ENCODE assay signal across 17 cellular contexts in genomic region chr2:106097370-106098000, GRCh38.
DNase-seq lines count a peak whose midpoint lies in the region; ATAC-seq, FAIRE-seq and TF ChIP-seq lines count a peak whose summit lies in the region.
"Had no signal": no experiment of that assay in that cellular context is flagged by ENCODE, and none has a peak within 500 bp of the region (broad histone marks: within the 10 kb centered on the region; RNA-seq: fewer than 3 reads in every experiment).

No MANE protein-coding gene starts in this region.

- no peak for ATAC-seq in activated naive CD4-positive, alpha-beta T cell treated with anti-CD3 and anti-CD28 coated beads, Interleukin-2, amount 50 U/mL, for 72 hours
- no peak for ATAC-seq in central memory CD8-positive, alpha-beta T cell (replicated peaks; ENCODE audit: extremely low read depth, poor library complexity, severe bottlenecking)

- H3K27me3 Mint-ChIP-seq in activated naive CD4-positive, alpha-beta T cell treated with anti-CD3 and anti-CD28 coated beads for 36 hours (ENCODE audit: low read depth), result no peaks in the 10 kb centered on the region
- no peaks in the 10 kb centered on the region for H3K27me3 Mint-ChIP-seq in central memory CD8-positive, alpha-beta T cell
- H3K27me3 Mint-ChIP-seq in osteocyte (ENCODE audit: unreplicated experiment), result no peaks in the 10 kb centered on the region

- peak; percentile 28 for DNase-seq in activated naive CD4-positive, alpha-beta T cell treated with anti-CD3 and anti-CD28 coated beads for 36 hours
- DNase-seq in activated naive CD4-positive, alpha-beta T cell treated with anti-CD3 and anti-CD28 coated beads, Interleukin-2, amount 50 U/mL, for 72 hours (ENCODE audit: low spot score in 2 of 2), result no peak
- peak; percentile 42 for DNase-seq in ELF-1 (ENCODE audit: low read depth, low spot score)
- DNase-seq in central memory CD8-positive, alpha-beta T cell (ENCODE audit: low spot score in 2 of 2), result no peak
- peak; percentile 76 for DNase-seq in osteocyte (ENCODE audit: extremely low spot score, unreplicated experiment)
- no peak for DNase-seq in suprapubic skin (ENCODE audit: low spot score in 2 of 2)
- no peak for DNase-seq in NCI-H128 (lab: John Stamatoyannopoulos, UW; ENCODE audit: unreplicated experiment)
- DNase-seq in urothelium cell line (ENCODE audit: low spot score), result no peak
- DNase-seq: activated CD4-positive, CD25-positive, alpha-beta regulatory T cell; activated CD8-positive, alpha-beta memory T cell treated with anti-CD3 and anti-CD28 coated beads, Interleukin-2, amount 50 U/mL, for 48 hours; COR-L47; glutamatergic neuron; PC-9; spleen had no signal

- peaks cover 40% of the 10 kb centered on the region for H3K4me1 Mint-ChIP-seq in activated naive CD4-positive, alpha-beta T cell treated with anti-CD3 and anti-CD28 coated beads for 36 hours (ENCODE audit: low read depth)
- peaks cover 26% of the 10 kb centered on the region for H3K4me1 Mint-ChIP-seq in central memory CD8-positive, alpha-beta T cell
- no peaks in the 10 kb centered on the region for H3K4me1 Mint-ChIP-seq in osteocyte (ENCODE audit: unreplicated experiment)

- FAIRE-seq in urothelium cell line (lab: Jason Lieb, UNC), result no peak

- H3K4me3 Mint-ChIP-seq in activated naive CD4-positive, alpha-beta T cell treated with anti-CD3 and anti-CD28 coated beads for 36 hours, result no peak overlapping the region
- no peak overlapping the region for H3K4me3 Mint-ChIP-seq in central memory CD8-positive, alpha-beta T cell
- H3K4me3 Mint-ChIP-seq in osteocyte (ENCODE audit: unreplicated experiment), result no peak overlapping the region
- H3K4me3 Mint-ChIP-seq: mesothelial cell of epicardium had no signal

- H3K9me3 ChIP-seq in suprapubic skin, result no peaks in the 10 kb centered on the region
- H3K9me3 ChIP-seq: SJCRH30, spleen had no signal

- no peak for TF ChIP-seq EP300 in suprapubic skin (IDR thresholded peaks at IDR 0.05)

- intact Hi-C loops in activated naive CD4-positive, alpha-beta T cell treated with anti-CD3 and anti-CD28 coated beads for 36 hours (cut with micrococcal nuclease), result loop anchor here (5.0 to 10.0 kb wide), 3 partner anchors 470 to 1063 kb away; partner anchors contain the start of gene MRPS9

- peaks cover 20% of the 10 kb centered on the region for H3K36me3 ChIP-seq in suprapubic skin

- H3K9me3 Mint-ChIP-seq in activated naive CD4-positive, alpha-beta T cell treated with anti-CD3 and anti-CD28 coated beads for 36 hours, result no peaks in the 10 kb centered on the region
- peaks cover 0 to 1% of the 10 kb centered on the region in 2 donors for H3K9me3 Mint-ChIP-seq in activated naive CD4-positive, alpha-beta T cell treated with anti-CD3 and anti-CD28 coated beads, Interleukin-2, amount 50 U/mL, for 72 hours
- H3K9me3 Mint-ChIP-seq in central memory CD8-positive, alpha-beta T cell, result no peaks in the 10 kb centered on the region
- no peaks in the 10 kb centered on the region for H3K9me3 Mint-ChIP-seq in osteocyte (ENCODE audit: unreplicated experiment)
- H3K9me3 Mint-ChIP-seq: mesothelial cell of epicardium; T-helper 2 cell treated with Interferon-gamma antibody and Interleukin-4, amounts not matched to agents 5 μg/mL and 100 μg/mL, for 36 hours had no signal

- no peak overlapping the region for H3K27ac Mint-ChIP-seq in activated naive CD4-positive, alpha-beta T cell treated with anti-CD3 and anti-CD28 coated beads for 36 hours
- H3K27ac Mint-ChIP-seq in activated naive CD4-positive, alpha-beta T cell treated with anti-CD3 and anti-CD28 coated beads, Interleukin-2, amount 50 U/mL, for 72 hours, result no peak overlapping the region
- H3K27ac Mint-ChIP-seq in central memory CD8-positive, alpha-beta T cell (ENCODE audit: low read depth), result peak overlapping the region; percentile 17
- no peak overlapping the region for H3K27ac Mint-ChIP-seq in osteocyte (ENCODE audit: unreplicated experiment)
- H3K27ac Mint-ChIP-seq: mesothelial cell of epicardium had no signal

- WGBS in suprapubic skin, result 92% methylated on average over 12 of the region's 16 CpGs

- CTCF ChIA-PET in activated naive CD4-positive, alpha-beta T cell treated with anti-CD3 and anti-CD28 coated beads for 36 hours (lab: Charles Lee), result interaction anchor here (0.8 to 1.7 kb wide), 5 partner anchors 8 to 296 kb away, joined by 3 to 5 read pairs (median 3); no protein-coding TSS in a partner anchor

- no peak for TF ChIP-seq CTCF in osteocyte (IDR thresholded peaks at IDR 0.05)
- no peak for TF ChIP-seq CTCF in suprapubic skin (IDR thresholded peaks at IDR 0.05)

- H3K36me3 Mint-ChIP-seq in activated naive CD4-positive, alpha-beta T cell treated with anti-CD3 and anti-CD28 coated beads for 36 hours (ENCODE audit: low read depth), result peaks cover 28% of the 10 kb centered on the region
- H3K36me3 Mint-ChIP-seq in activated naive CD4-positive, alpha-beta T cell treated with anti-CD3 and anti-CD28 coated beads, Interleukin-2, amount 50 U/mL, for 72 hours, result peaks cover 19 to 21% of the 10 kb centered on the region in 2 donors
- peaks cover 31% of the 10 kb centered on the region for H3K36me3 Mint-ChIP-seq in central memory CD8-positive, alpha-beta T cell (ENCODE audit: insufficient read depth)
- H3K36me3 Mint-ChIP-seq in osteocyte (ENCODE audit: unreplicated experiment), result peaks cover 5% of the 10 kb centered on the region

- no peaks in the 10 kb centered on the region for H3K4me1 ChIP-seq in suprapubic skin
- H3K4me1 ChIP-seq: SJCRH30 had no signal

- H3K4me3 ChIP-seq in suprapubic skin, result no peak overlapping the region
- H3K4me3 ChIP-seq: PC-9, SJCRH30 had no signal

- no peak for TF ChIP-seq POLR2A in suprapubic skin (IDR thresholded peaks at IDR 0.05)

- H3K27ac ChIP-seq in suprapubic skin, result no peak overlapping the region
- H3K27ac ChIP-seq: PC-9, SJCRH30 had no signal

- H3K27me3 ChIP-seq in suprapubic skin, result no peaks in the 10 kb centered on the region
- H3K27me3 ChIP-seq: SJCRH30, spleen had no signal

Comparison
In these comparisons a context has a peak if more than half of its experiments do, and no peak if none do; other contexts are left out.
1. DNase-seq: peak in activated naive CD4-positive, alpha-beta T cell treated with anti-CD3 and anti-CD28 coated beads for 36 hours (single experiment), ELF-1 (single experiment) and osteocyte (single experiment); none in activated naive CD4-positive, alpha-beta T cell treated with anti-CD3 and anti-CD28 coated beads, Interleukin-2, amount 50 U/mL, for 72 hours (0 of 2), central memory CD8-positive, alpha-beta T cell (0 of 2), suprapubic skin (0 of 2), NCI-H128 (single experiment) and urothelium cell line (single experiment).